25 cellular contexts compared by ENCODE assay signal in genomic region chr5:107794731-107795130, GRCh38.
"Had no signal": no experiment of that assay in that cellular context is flagged by ENCODE, and none has a peak within 500 bp of the region (broad histone marks: within the 10 kb centered on the region; RNA-seq: fewer than 3 reads in every experiment).

No MANE protein-coding gene starts in this region.

- DNase-seq: activated CD4-positive, alpha-beta memory T cell treated with anti-CD3 and anti-CD28 coated beads for 36 hours; activated CD4-positive, alpha-beta T cell treated with anti-CD3 and anti-CD28 coated beads for 36 hours; activated CD8-positive, alpha-beta memory T cell treated with anti-CD3 and anti-CD28 coated beads, Interleukin-2, amount 10 ng/mL, durations not matched to agents 7 days and 5 days; activated effector memory CD4-positive, alpha-beta T cell treated with Interleukin-2 at 50 U/mL for 16 hours; activated T-cell treated with anti-CD3 and anti-CD28 coated beads, Interleukin-2, amount 50 U/mL, for 24 hours; amniotic stem cell; central memory CD4-positive, alpha-beta T cell; colonic mucosa; heart left ventricle; immature natural killer cell; left cardiac atrium; lower lobe of right lung; right cardiac atrium; small intestine; stimulated activated CD4-positive, alpha-beta T cell treated with anti-CD3 and anti-CD28 coated beads, Interleukin-4, amount 100 ng/mL, for 24 hours; stimulated activated naive CD4-positive, alpha-beta T cell; tibial artery; WERI-Rb-1 had no signal

- H3K4me3 Mint-ChIP-seq: activated CD4-positive, alpha-beta memory T cell treated with anti-CD3 and anti-CD28 coated beads for 36 hours; activated CD4-positive, alpha-beta T cell treated with anti-CD3 and anti-CD28 coated beads for 36 hours; activated CD8-positive, alpha-beta memory T cell treated with anti-CD3 and anti-CD28 coated beads, Interleukin-2, amount 10 ng/mL, durations not matched to agents 7 days and 5 days; activated T-cell treated with anti-CD3 and anti-CD28 coated beads, Interleukin-2, amount 50 U/mL, for 24 hours; brain; immature natural killer cell; nephron had no signal

- H3K27me3 Mint-ChIP-seq: brain had no signal

- FAIRE-seq: endometrium, frontal cortex, small intestine, urothelium cell line had no signal

- H3K36me3 Mint-ChIP-seq: activated CD4-positive, alpha-beta memory T cell treated with anti-CD3 and anti-CD28 coated beads for 36 hours; activated CD8-positive, alpha-beta memory T cell treated with anti-CD3 and anti-CD28 coated beads, Interleukin-2, amount 10 ng/mL, durations not matched to agents 7 days and 5 days; brain; immature natural killer cell had no signal

- H3K9me3 Mint-ChIP-seq: activated T-cell treated with anti-CD3 and anti-CD28 coated beads, Interleukin-2, amount 50 U/mL, for 24 hours had no signal

- H3K27me3 ChIP-seq: colonic mucosa, heart left ventricle, tibial artery had no signal

- H3K4me3 ChIP-seq: colonic mucosa, heart left ventricle, lower lobe of right lung, prostate gland, tibial artery had no signal

- H3K9me3 ChIP-seq: colonic mucosa, lower lobe of right lung, prostate gland, tibial artery had no signal

- H3K36me3 ChIP-seq: colonic mucosa, heart left ventricle, lower lobe of right lung, prostate gland, tibial artery, WERI-Rb-1 had no signal

- ATAC-seq: activated CD4-positive, alpha-beta T cell treated with anti-CD3 and anti-CD28 coated beads for 36 hours; activated CD8-positive, alpha-beta memory T cell treated with anti-CD3 and anti-CD28 coated beads, Interleukin-2, amount 10 ng/mL, durations not matched to agents 7 days and 5 days; activated naive CD4-positive, alpha-beta T cell treated with anti-CD3 and anti-CD28 coated beads, Interleukin-2, amount 50 U/mL, for 72 hours; heart left ventricle; left cardiac atrium; lower lobe of right lung; right cardiac atrium had no signal

- H3K27ac ChIP-seq: colonic mucosa, heart left ventricle, lower lobe of right lung, prostate gland, tibial artery, WERI-Rb-1 had no signal

- H3K4me1 ChIP-seq: colonic mucosa, heart left ventricle, lower lobe of right lung, prostate gland, tibial artery had no signal

- H3K4me1 Mint-ChIP-seq: activated CD4-positive, alpha-beta T cell treated with anti-CD3 and anti-CD28 coated beads for 36 hours; activated CD8-positive, alpha-beta memory T cell treated with anti-CD3 and anti-CD28 coated beads, Interleukin-2, amount 10 ng/mL, durations not matched to agents 7 days and 5 days; immature natural killer cell; nephron had no signal

- H3K27ac Mint-ChIP-seq: activated CD4-positive, alpha-beta memory T cell treated with anti-CD3 and anti-CD28 coated beads for 36 hours; activated CD4-positive, alpha-beta T cell treated with anti-CD3 and anti-CD28 coated beads for 36 hours; activated CD8-positive, alpha-beta memory T cell treated with anti-CD3 and anti-CD28 coated beads, Interleukin-2, amount 10 ng/mL, durations not matched to agents 7 days and 5 days; activated naive CD4-positive, alpha-beta T cell treated with anti-CD3 and anti-CD28 coated beads, Interleukin-2, amount 50 U/mL, for 72 hours; activated T-cell treated with anti-CD3 and anti-CD28 coated beads, Interleukin-2, amount 50 U/mL, for 24 hours; immature natural killer cell; nephron had no signal
